In the genomic region with DNA sequence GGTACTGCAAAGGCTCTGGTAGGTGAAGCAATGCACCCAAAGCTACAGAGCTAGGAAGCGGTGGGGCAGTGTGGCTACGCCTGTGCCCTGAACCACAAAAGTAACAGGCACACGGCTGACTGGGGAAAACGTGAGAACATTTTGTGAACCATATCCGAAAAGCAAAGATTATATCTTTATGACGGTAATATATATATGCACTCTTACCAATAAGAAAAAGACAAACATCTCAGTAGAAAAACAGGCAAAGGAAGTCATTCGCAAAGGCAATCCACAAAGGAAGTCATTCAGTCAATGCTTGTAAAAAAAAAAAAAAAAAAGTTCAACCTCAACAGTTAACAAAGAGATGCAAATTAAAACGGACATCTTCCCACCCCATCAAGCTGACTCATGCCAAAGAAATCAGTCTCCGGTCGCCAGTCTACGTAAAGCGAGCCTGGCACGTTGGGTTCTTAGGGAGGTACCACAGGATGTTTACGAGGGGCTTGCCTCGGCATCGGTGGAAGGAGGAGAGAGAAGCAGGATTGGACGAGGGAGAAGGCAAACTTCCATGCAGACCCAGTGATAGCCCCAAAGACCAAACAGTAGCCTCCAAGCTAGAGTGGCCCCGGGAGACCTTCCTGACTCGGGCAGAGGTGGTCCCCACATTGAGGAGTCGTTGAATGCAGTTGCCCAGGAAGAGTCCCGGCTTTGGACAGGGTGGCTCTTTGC, we compare ENCODE assay signal across 8 cellular contexts. TPM values are rescaled to one million over a fixed set of nuclear protein-coding genes. Genes with fewer than 3 reads are reported as not detected.
DNase-seq lines count a peak whose midpoint lies in the region; ATAC-seq, FAIRE-seq and TF ChIP-seq lines count a peak whose summit lies in the region.
"Had no signal": no experiment of that assay in that cellular context is flagged by ENCODE, and none has a peak within 500 bp of the region (broad histone marks: within the 10 kb centered on the region; RNA-seq: fewer than 3 reads in every experiment).

No MANE protein-coding gene starts in this region.

- TF ChIP-seq POLR2A in GM12878 (IDR thresholded peaks at IDR 0.05; ENCODE audit: low read depth, low read length): no peak

- WGBS in GM12878 (ENCODE audit: insufficient coverage, insufficient replicate concordance, low lambda C conversion rate, missing lambda C conversion rate): 7% methylated on average over 21 of the region's 21 CpGs

- no peak overlapping the region for H3K27ac ChIP-seq in GM12878 (ENCODE audit: control insufficient read depth, insufficient read depth)
- H3K27ac ChIP-seq in thoracic aorta: peak overlapping the region in 1 of 2 donors; percentile 26

- H3K9me3 ChIP-seq in T-helper 17 cell (ENCODE audit: control insufficient read depth, low read length, poor library complexity, severe bottlenecking) (no peaks in the 10 kb centered on the region), GM12878 (replicated peaks; ENCODE audit: control insufficient read depth, insufficient read depth, low read length) (no peaks in the 10 kb centered on the region; the same call in 2 of the 3 replicates), thoracic aorta (no peaks in the 10 kb centered on the region)

- peak overlapping the region; percentile 100 for H3K27ac Mint-ChIP-seq in T-helper 17 cell

- SMC1A ChIA-PET in GM12878 (lab: Charles Lee; ENCODE audit: uncharacterized antibody, unreplicated experiment): interaction anchor here (1.3 to 1.5 kb wide), 3 partner anchors 9 to 15 kb away, joined by 4 to 5 read pairs (median 5); no protein-coding TSS in a partner anchor

- in situ Hi-C loops in GM12878 (cut with MboI): no loop called here

- RAD21 ChIA-PET in GM12878 (lab: Charles Lee; ENCODE audit: unreplicated experiment): interaction anchor here (0.8 to 0.9 kb wide), 3 partner anchors 11 to 87 kb away, joined by 3 read pairs; no protein-coding TSS in a partner anchor

- POLR2A ChIA-PET in GM12878 (lab: Charles Lee): interaction anchor here (0.5 to 0.7 kb wide), 2 partner anchors 46 to 87 kb away, joined by 3 read pairs; no protein-coding TSS in a partner anchor

- peak overlapping the region; percentile 90 for H3K4me3 Mint-ChIP-seq in T-helper 17 cell

- TF ChIP-seq RAD21 in GM12878 (IDR thresholded peaks at IDR 0.05; ENCODE audit: insufficient read depth, low read depth, low read length): no peak

- intact Hi-C loops in GM12878 (cut with micrococcal nuclease; ENCODE audit: unreplicated experiment): no loop called here

- no peak overlapping the region for H3K9ac ChIP-seq in GM12878 (ENCODE audit: control insufficient read depth, insufficient read depth, low read length)

- CTCF ChIA-PET in GM12878 (lab: Yijun Ruan, JAX): interaction anchor here (0.9 to 1.5 kb wide), 2 partner anchors 15 to 49 kb away, joined by 3 to 4 read pairs; no protein-coding TSS in a partner anchor

- peak; percentile 44 for FAIRE-seq in GM12878 (lab: Jason Lieb, UNC)

- peak overlapping the region; percentile 39; the same call in 1 of the 2 replicates for H3K4me3 ChIP-seq in GM12878
- H3K4me3 ChIP-seq in thoracic aorta: peak overlapping the region; percentile 9
- H3K4me3 ChIP-seq: dorsolateral prefrontal cortex had no signal

- TF ChIP-seq CTCF in GM12878 (IDR thresholded peaks at IDR 0.05 in 2 of 3, conservative IDR thresholded peaks at IDR 0.05 in 1 of 3; ENCODE audit: control insufficient read depth in 2 of 3, extremely low read depth in 1 of 3, insufficient read depth in 1 of 3, low read depth in 3 of 3, low read length in 3 of 3) (no peak), thoracic aorta (IDR thresholded peaks at IDR 0.05) (no peak)

- no peaks in the 10 kb centered on the region for H3K79me2 ChIP-seq in GM12878 (ENCODE audit: control insufficient read depth, insufficient read depth, low read length)

- H3K4me1 Mint-ChIP-seq in T-helper 17 cell: peaks cover 43% of the 10 kb centered on the region

- H3K4me1 ChIP-seq in GM12878 (ENCODE audit: control insufficient read depth, insufficient read depth, low read length) (no peaks in the 10 kb centered on the region), thoracic aorta (ENCODE audit: control insufficient read depth in 1 of 2, low read depth in 2 of 2) (no peaks in the 10 kb centered on the region)

- no peaks in the 10 kb centered on the region for H3K36me3 Mint-ChIP-seq in T-helper 17 cell (ENCODE audit: low read depth)

- H3K36me3 ChIP-seq in GM12878 (ENCODE audit: control insufficient read depth in 2 of 2, insufficient read depth in 2 of 2, low read length in 1 of 2) (no peaks in the 10 kb centered on the region), thoracic aorta (no peaks in the 10 kb centered on the region)

- H3K27me3 ChIP-seq in GM12878 (replicated peaks in 1 of 2; ENCODE audit: control insufficient read depth in 2 of 2, insufficient read depth in 2 of 2, low read length in 1 of 2) (no peaks in the 10 kb centered on the region; a peak in 1 of 4 replicates), thoracic aorta (replicated peaks; ENCODE audit: insufficient read depth) (no peaks in the 10 kb centered on the region)
- H3K27me3 ChIP-seq: dorsolateral prefrontal cortex had no signal

- peak overlapping the region; percentile 90 for H2AFZ ChIP-seq in GM12878 (ENCODE audit: control insufficient read depth, low read depth, low read length)

- H4K20me1 ChIP-seq in GM12878 (ENCODE audit: control insufficient read depth, insufficient read depth): no peaks in the 10 kb centered on the region

- ATAC-seq in HG02610 (IDR thresholded peaks at IDR 0.05; ENCODE audit: unreplicated experiment): peak; percentile 52
- ATAC-seq in T-helper 17 cell: peak; percentile 84
- peak; percentile 64 for ATAC-seq in GM12878
- no peak for ATAC-seq in thoracic aorta (ENCODE audit: insufficient number of reproducible peaks, low FRiP score, low read depth)

- peak overlapping the region; percentile 63 for H3K4me2 ChIP-seq in GM12878 (ENCODE audit: control insufficient read depth, insufficient read depth)

- TF ChIP-seq EP300 in GM12878 (IDR thresholded peaks at IDR 0.05; ENCODE audit: borderline replicate concordance in 1 of 2, control insufficient read depth in 1 of 2, low read depth in 2 of 2, low read length in 2 of 2): no peak

- DNase-seq in T-helper 17 cell (peak; percentile 49 to 74 (median 58)), GM12878 (ENCODE audit: low read depth, low spot score) (no peak), mucosa of gallbladder (ENCODE audit: low spot score) (peak; percentile 61), thoracic aorta (ENCODE audit: low spot score) (no peak), NCI-H2196 treated with DMSO at 0.1 percent for 48 hours (lab: John Stamatoyannopoulos, UW; ENCODE audit: unreplicated experiment) (no peak), DMS153 (lab: John Stamatoyannopoulos, UW) (no peak)

- no TSS peak for BruUV-seq in GM12878 (replicated peaks; lab: Mats Ljungman, UMichigan)

- no peaks in the 10 kb centered on the region for H3K27me3 Mint-ChIP-seq in T-helper 17 cell

TF ChIP-seq in GM12878, 131 proteins besides CTCF, POLR2A, EP300 and RAD21 (continues in another document):
- TF ChIP-seq POLR2AphosphoS2 (IDR thresholded peaks at IDR 0.05; ENCODE audit: low read depth, low read length) (no peak), NFYA (IDR thresholded peaks at IDR 0.05; ENCODE audit: borderline replicate concordance, low read depth, low read length) (no peak), FOXK2 (IDR thresholded peaks at IDR 0.05) (no peak), TCF12 (IDR thresholded peaks at IDR 0.05; ENCODE audit: low read depth, low read length) (no peak), BHLHE40 (IDR thresholded peaks at IDR 0.05; ENCODE audit: borderline replicate concordance in 1 of 2, low read depth in 2 of 2, low read length in 1 of 2) (peak in 1 of 2 experiments; percentile 50; a peak in 1 of 4 replicates)
- TF ChIP-seq, protein P1, sequence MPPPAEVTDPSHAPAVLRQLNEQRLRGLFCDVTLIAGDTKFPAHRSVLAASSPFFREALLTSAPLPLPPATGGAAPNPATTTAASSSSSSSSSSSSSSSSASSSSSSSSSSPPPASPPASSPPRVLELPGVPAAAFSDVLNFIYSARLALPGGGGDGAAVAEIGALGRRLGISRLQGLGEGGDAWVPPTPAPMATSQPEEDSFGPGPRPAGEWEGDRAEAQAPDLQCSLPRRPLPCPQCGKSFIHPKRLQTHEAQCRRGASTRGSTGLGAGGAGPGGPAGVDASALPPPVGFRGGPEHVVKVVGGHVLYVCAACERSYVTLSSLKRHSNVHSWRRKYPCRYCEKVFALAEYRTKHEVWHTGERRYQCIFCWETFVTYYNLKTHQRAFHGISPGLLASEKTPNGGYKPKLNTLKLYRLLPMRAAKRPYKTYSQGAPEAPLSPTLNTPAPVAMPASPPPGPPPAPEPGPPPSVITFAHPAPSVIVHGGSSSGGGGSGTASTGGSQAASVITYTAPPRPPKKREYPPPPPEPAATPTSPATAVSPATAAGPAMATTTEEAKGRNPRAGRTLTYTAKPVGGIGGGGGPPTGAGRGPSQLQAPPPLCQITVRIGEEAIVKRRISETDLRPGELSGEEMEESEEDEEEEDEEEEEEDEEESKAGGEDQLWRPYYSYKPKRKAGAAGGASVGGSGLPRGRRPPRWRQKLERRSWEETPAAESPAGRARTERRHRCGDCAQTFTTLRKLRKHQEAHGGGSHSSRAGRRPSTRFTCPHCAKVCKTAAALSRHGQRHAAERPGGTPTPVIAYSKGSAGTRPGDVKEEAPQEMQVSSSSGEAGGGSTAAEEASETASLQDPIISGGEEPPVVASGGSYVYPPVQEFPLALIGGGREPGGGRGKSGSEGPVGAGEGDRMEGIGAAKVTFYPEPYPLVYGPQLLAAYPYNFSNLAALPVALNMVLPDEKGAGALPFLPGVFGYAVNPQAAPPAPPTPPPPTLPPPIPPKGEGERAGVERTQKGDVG (CRISPR knock-in tag; IDR thresholded peaks at IDR 0.05): no peak

RNA-seq across cellular contexts. Expression of a gene that starts 39.4 kb away (rescaled TPM):
- 100 to 1,000 TPM; 516 to 530 TPM for total RNA-seq in T-helper 17 cell
- 233 and 280 TPM in 2 replicates for total RNA-seq in GM12878 (2013; cell fraction: nucleolus; rRNA removed)
- 106 and 118 TPM in 2 replicates for total RNA-seq in GM12878 (2014; rRNA removed)
- 133 and 135 TPM in 2 replicates for total RNA-seq in GM12878 (2014; rRNA removed; fragmentation: Illumina TruSeq; extraction: Trizol)
- total RNA-seq in GM12878 (2021): 141 and 144 TPM in 2 replicates
- polyA plus RNA-seq in GM12878 (2011; ENCODE audit: low read depth): 130 TPM
- 132 and 194 TPM in 2 replicates for polyA plus RNA-seq in GM12878 (2011; rRNA removed)
- 61.5 and 81.4 TPM in 2 replicates for polyA plus RNA-seq in GM12878 (2011; cell fraction: cytosol; rRNA removed)
- polyA plus RNA-seq in GM12878 (2011; cell fraction: nucleus; rRNA removed): 66.5 and 68.6 TPM in 2 replicates
- 92.9 and 105 TPM in 2 replicates for polyA plus RNA-seq in GM12878 (2012)
- polyA plus RNA-seq in GM12878 (2014; fragmentation: Illumina TruSeq; extraction: Trizol): 145 and 187 TPM in 2 replicates
- 100 to 1,000 TPM; 190 to 199 TPM for polyA plus RNA-seq in GM12878 (2014; fragmentation: Nextera tagmentation; extraction: Ambion mirVana)
- polyA plus RNA-seq in GM12878 (2014; rRNA removed): 93.1 and 111 TPM in 2 replicates
- 100 to 1,000 TPM; 167 to 168 TPM for polyA plus RNA-seq in GM12878 (2016; fragmentation: Nextera tagmentation; extraction: Ambion mirVana)
- polyA minus RNA-seq in GM12878 (2011; rRNA and poly(A)+ RNA removed): 135 and 229 TPM in 2 replicates
- 53.3 and 71.7 TPM in 2 replicates for polyA minus RNA-seq in GM12878 (2011; cell fraction: cytosol; rRNA and poly(A)+ RNA removed)
- polyA minus RNA-seq in GM12878 (2011; cell fraction: nucleus; rRNA and poly(A)+ RNA removed): 71.0 and 107 TPM in 2 replicates
- 134 TPM for total RNA-seq in mucosa of gallbladder
- 100 to 1,000 TPM in 1 of 2 donors, 10 to 100 TPM in 1; 97.2 to 341 TPM for total RNA-seq in thoracic aorta

Comparison
In these comparisons a context has a peak if more than half of its experiments do, and no peak if none do; other contexts are left out.
1. DNase-seq: peak in T-helper 17 cell (3 of 3) and mucosa of gallbladder (single experiment); none in GM12878 (single experiment), thoracic aorta (single experiment), NCI-H2196 treated with DMSO at 0.1 percent for 48 hours (single experiment) and DMS153 (single experiment).